ENCODE assay signal across 8 cellular contexts in the genomic region with DNA sequence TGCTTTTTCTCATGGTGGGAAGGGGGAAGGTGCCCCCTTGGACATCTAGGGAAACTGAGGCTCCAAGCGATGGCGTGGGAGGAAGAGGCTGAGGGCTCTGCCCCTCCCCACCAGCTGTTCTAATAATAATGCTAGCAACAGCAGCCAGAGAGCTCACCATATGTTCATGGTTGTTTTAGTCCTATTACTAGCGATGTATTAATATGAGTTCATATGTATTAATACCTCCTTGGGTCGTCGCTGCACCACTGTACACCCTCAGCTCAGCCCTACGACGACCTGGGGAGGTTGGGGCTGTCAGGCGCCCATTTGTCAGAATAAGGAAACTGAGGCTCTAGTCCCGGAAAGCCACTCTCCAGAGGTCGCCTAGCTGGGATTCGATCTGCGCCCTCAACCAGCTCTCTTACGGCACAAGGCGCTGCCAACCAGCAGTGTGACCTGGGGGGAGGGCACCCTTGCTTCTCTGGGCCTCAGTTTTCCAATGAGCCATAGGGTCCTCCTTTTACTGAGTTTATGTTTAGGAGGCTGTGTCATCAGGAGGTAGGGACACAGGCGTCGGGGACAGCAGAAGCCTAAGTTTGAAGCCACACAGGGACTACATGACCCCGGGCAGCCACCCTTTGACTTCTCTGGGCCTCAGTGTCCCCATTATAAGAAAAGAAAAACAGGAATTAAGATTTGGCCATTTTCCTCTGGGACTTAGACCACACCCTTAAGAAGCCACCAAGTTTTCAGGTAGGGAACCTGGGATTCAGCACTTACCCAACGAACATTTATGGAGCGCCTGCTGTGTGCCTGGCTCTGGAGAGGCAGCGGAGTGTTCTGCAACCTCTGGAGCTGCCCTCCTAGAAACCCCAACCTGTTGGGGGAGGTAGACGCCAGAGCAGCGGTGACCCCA. TPM values are rescaled to one million over a fixed set of nuclear protein-coding genes. Genes with fewer than 3 reads are reported as not detected.
DNase-seq lines count a peak whose midpoint lies in the region; ATAC-seq and TF ChIP-seq lines count a peak whose summit lies in the region.

No MANE protein-coding gene starts in this region.

- H3K27ac ChIP-seq in SJSA1 = no peak overlapping the region

- ATAC-seq in stimulated activated naive CD8-positive, alpha-beta T cell treated with anti-CD3 and anti-CD28 coated beads, Interleukin-15, Interleukin-2, amounts not matched to agents 100 U/mL and 50 U/mL, for 24 hours = peak; percentile 5
- ATAC-seq in GM18909 (IDR thresholded peaks at IDR 0.05; ENCODE audit: poor library complexity, unreplicated experiment) (no peak), GM21825 (IDR thresholded peaks at IDR 0.05; ENCODE audit: unreplicated experiment) (no peak)

- peak; percentile 10 for DNase-seq in NCI-H446 treated with DMSO at 0.1 percent for 48 hours (lab: John Stamatoyannopoulos, UW)
- DNase-seq in NCI-H446 (lab: John Stamatoyannopoulos, UW) = no peak
- DNase-seq in SJSA1 (ENCODE audit: low read depth in 1 of 2, low spot score in 2 of 2) = no peak
- no peak for DNase-seq in fibroblast of villous mesenchyme (ENCODE audit: low read depth)
- no peak for DNase-seq in stimulated activated naive CD8-positive, alpha-beta T cell treated with anti-CD3 and anti-CD28 coated beads, Interleukin-15, Interleukin-2, amounts not matched to agents 100 U/mL and 50 U/mL, for 24 hours
- DNase-seq in occipital lobe (lab: John Stamatoyannopoulos, UW) = no peak

- no peaks in the 10 kb centered on the region for H3K9me3 ChIP-seq in SJSA1 (replicated peaks)

- no peak for TF ChIP-seq CTCF in fibroblast of villous mesenchyme (IDR thresholded peaks at IDR 0.05; ENCODE audit: insufficient read depth, low read depth, low read length)

- H3K4me3 ChIP-seq in SJSA1 (peak overlapping the region; percentile 45), fibroblast of villous mesenchyme (ENCODE audit: low read depth, low read length) (peak overlapping the region; percentile 73)

- no peaks in the 10 kb centered on the region for H3K36me3 ChIP-seq in SJSA1

- H3K4me1 ChIP-seq in SJSA1 (replicated peaks) = peaks cover 14% of the 10 kb centered on the region

- no peaks in the 10 kb centered on the region for H3K27me3 ChIP-seq in SJSA1 (replicated peaks)

RNA-seq across cellular contexts. Expression of a gene that starts 0.7 kb away (rescaled TPM):
- 1.2 and 2.3 TPM in 2 replicates for total RNA-seq in SJSA1 (2014; rRNA removed; shearing (Covaris generic))
- total RNA-seq in fibroblast of villous mesenchyme (1.9 and 3.0 TPM in 2 replicates), occipital lobe (5.0 TPM)

RNA-seq across cellular contexts. Expression of a gene that starts 11.5 kb away (rescaled TPM):
- 0.21 TPM in 1 of 2 replicates, not detected in the other for total RNA-seq in SJSA1 (2014; rRNA removed; shearing (Covaris generic))
- total RNA-seq in fibroblast of villous mesenchyme (0.64 and 1.3 TPM in 2 replicates), occipital lobe (0.47 TPM)

RNA-seq across cellular contexts. Expression of a gene that starts 54.7 kb away (rescaled TPM):
- total RNA-seq in SJSA1 (2014; rRNA removed; shearing (Covaris generic)) = 24.2 and 35.0 TPM in 2 replicates
- total RNA-seq in fibroblast of villous mesenchyme = 30.7 and 30.9 TPM in 2 replicates
- 43.5 TPM for total RNA-seq in occipital lobe
